In the genomic region with DNA sequence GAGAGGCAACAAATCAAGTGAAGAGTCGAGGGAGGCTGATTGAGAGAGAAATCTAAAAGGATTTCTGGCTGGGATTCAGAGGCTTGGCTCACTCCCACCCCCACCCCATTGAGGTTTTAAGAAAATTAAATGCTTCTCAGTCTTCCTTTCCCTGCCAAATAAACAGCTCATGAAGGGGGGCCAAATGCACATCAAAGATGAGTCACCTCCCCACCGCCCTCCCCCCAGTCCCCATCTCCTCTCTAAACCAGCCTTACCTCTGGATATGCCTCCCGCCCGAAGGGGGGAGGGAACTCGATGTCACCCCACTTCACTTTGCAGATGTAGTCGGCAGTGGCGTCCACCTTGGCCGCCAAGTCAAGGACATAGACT, we compare ENCODE assay signal across 15 cellular contexts. TPM values are rescaled to one million over a fixed set of nuclear protein-coding genes. Genes with fewer than 3 reads are reported as not detected.
DNase-seq lines count a peak whose midpoint lies in the region; ATAC-seq and TF ChIP-seq lines count a peak whose summit lies in the region.
"Had no signal": no experiment of that assay in that cellular context is flagged by ENCODE, and none has a peak within 500 bp of the region (broad histone marks: within the 10 kb centered on the region; RNA-seq: fewer than 3 reads in every experiment).

No MANE protein-coding gene starts in this region.

- peak overlapping the region; percentile 94 for H3K27ac ChIP-seq in ACC112 (ENCODE audit: low read depth, low read length)
- H3K27ac ChIP-seq in HEK293 (ENCODE audit: extremely low read depth, low read depth, low read length): no peak overlapping the region
- H3K27ac ChIP-seq in adrenal gland: peak overlapping the region in 2 of 5 donors; percentile 13 to 48
- peak overlapping the region; percentile 97 for H3K27ac ChIP-seq in mesenchymal stem cell (ENCODE audit: low read length, poor library complexity, severe bottlenecking)

- H3K9ac ChIP-seq in mesenchymal stem cell (ENCODE audit: low read length): peak overlapping the region; percentile 68

- intact Hi-C loops in adrenal gland (cut with DNase I): no loop called here

- peaks cover 18% of the 10 kb centered on the region for H3K79me2 ChIP-seq in ACC112 (ENCODE audit: control insufficient read depth, insufficient read depth, low read length, unreplicated experiment)

- 45 to 52% (median 47%) methylated on average over 5 to 8 of the region's 8 CpGs for WGBS in adrenal gland, 4 donors
- 77% methylated on average over 8 of the region's 8 CpGs for WGBS in mesenchymal stem cell

- H2BK12ac ChIP-seq in mesenchymal stem cell (ENCODE audit: low read length in 2 of 2): no peak overlapping the region

- TF ChIP-seq POLR2A in adrenal gland (IDR thresholded peaks at IDR 0.05): no peak

- H3K79me1 ChIP-seq in mesenchymal stem cell (replicated peaks; ENCODE audit: low read length, poor library complexity, severe bottlenecking): peaks cover 19% of the 10 kb centered on the region

- no peak overlapping the region for H2BK15ac ChIP-seq in mesenchymal stem cell (ENCODE audit: low read depth, poor library complexity, severe bottlenecking)

- peak overlapping the region; percentile 73 for H2AK5ac ChIP-seq in mesenchymal stem cell (ENCODE audit: low read length, severe bottlenecking)

- H3K27me3 ChIP-seq in ACC112 (ENCODE audit: insufficient read depth, low read length): no peaks in the 10 kb centered on the region
- no peaks in the 10 kb centered on the region for H3K27me3 ChIP-seq in adrenal gland
- no peaks in the 10 kb centered on the region for H3K27me3 ChIP-seq in mesenchymal stem cell (ENCODE audit: control insufficient read depth in 1 of 2, insufficient read depth in 1 of 2, low read length in 2 of 2)

- peak in 4 of 7 donors; percentile 40 to 60 (median 50) for DNase-seq in adrenal gland
- DNase-seq in mesenchymal stem cell: peak; percentile 37
- no peak for DNase-seq in SKM-1 (lab: John Stamatoyannopoulos, UW; ENCODE audit: unreplicated experiment)
- no peak for DNase-seq in HuH-7 (ENCODE audit: low spot score)
- no peak for DNase-seq in RPMI8226
- DNase-seq: activated CD4-positive, alpha-beta T cell treated with anti-CD3 and anti-CD28 coated beads for 36 hours; activated naive CD4-positive, alpha-beta T cell treated with Interleukin-2 at 50 U/mL for 16 hours; effector memory CD8-positive, alpha-beta T cell; naive thymus-derived CD4-positive, alpha-beta T cell; NCI-H2029 treated with DMSO at 0.1 percent for 48 hours; SHP77 treated with DMSO at 0.1 percent for 48 hours; stimulated activated CD4-positive, alpha-beta T cell treated with anti-CD3 and anti-CD28 coated beads, Interleukin-2, amount 100 ng/mL, for 24 hours had no signal

- no peak overlapping the region for H3K23ac ChIP-seq in mesenchymal stem cell (ENCODE audit: low read length in 2 of 2)

- no peak overlapping the region for H3K4ac ChIP-seq in mesenchymal stem cell (ENCODE audit: low read depth in 1 of 2, low read length in 2 of 2)

- POLR2A ChIA-PET in HEK293 (lab: Yijun Ruan, JAX): interaction anchor here (0.6 to 4.6 kb wide), 2 partner anchors 11 to 212 kb away, joined by 4 to 26 read pairs; a partner anchor contains a TSS

- no peak overlapping the region for H2BK120ac ChIP-seq in mesenchymal stem cell (ENCODE audit: low read depth, low read length)

- TF ChIP-seq CTCF in HEK293 (tag by site-specific recombination; IDR thresholded peaks at IDR 0.05): no peak
- no peak for TF ChIP-seq CTCF in adrenal gland (IDR thresholded peaks at IDR 0.05)

- no peak overlapping the region for H3K18ac ChIP-seq in mesenchymal stem cell (ENCODE audit: low read depth in 1 of 2, low read length in 2 of 2)

- H3K4me2 ChIP-seq in mesenchymal stem cell (ENCODE audit: low read length, poor library complexity, severe bottlenecking): no peak overlapping the region

- H3K4me1 ChIP-seq in ACC112 (ENCODE audit: control insufficient read depth, insufficient read depth, low read length, unreplicated experiment): peaks cover 54% of the 10 kb centered on the region
- H3K4me1 ChIP-seq in HEK293 (ENCODE audit: control insufficient read depth, insufficient read depth, low read length): no peaks in the 10 kb centered on the region
- H3K4me1 ChIP-seq in adrenal gland (replicated peaks in 1 of 2): peaks cover 0 to 4% of the 10 kb centered on the region in 2 donors
- H3K4me1 ChIP-seq in mesenchymal stem cell (ENCODE audit: control insufficient read depth, insufficient read depth, low read depth, low read length): peaks cover 50% of the 10 kb centered on the region

- no peak for ATAC-seq in HG03135 (IDR thresholded peaks at IDR 0.05; ENCODE audit: unreplicated experiment)
- ATAC-seq: activated CD4-positive, alpha-beta T cell treated with anti-CD3 and anti-CD28 coated beads for 36 hours; effector memory CD8-positive, alpha-beta T cell; naive thymus-derived CD4-positive, alpha-beta T cell had no signal

- no peak overlapping the region for H3K14ac ChIP-seq in mesenchymal stem cell (ENCODE audit: low read length in 2 of 2)

- H3K9me3 ChIP-seq in HEK293 (ENCODE audit: control insufficient read depth, insufficient read depth, low read depth, low read length): no peaks in the 10 kb centered on the region
- H3K9me3 ChIP-seq in adrenal gland (replicated peaks in 1 of 3): no peaks in the 10 kb centered on the region
- no peaks in the 10 kb centered on the region for H3K9me3 ChIP-seq in mesenchymal stem cell (ENCODE audit: control insufficient read depth, low read length)

- peak overlapping the region; percentile 92 for H2BK5ac ChIP-seq in mesenchymal stem cell (ENCODE audit: low read depth, low read length, poor library complexity, severe bottlenecking)

- H3K36me3 ChIP-seq in ACC112 (ENCODE audit: insufficient read depth, low read length) (peaks cover 52% of the 10 kb centered on the region), HEK293 (ENCODE audit: control insufficient read depth in 2 of 2, insufficient read depth in 1 of 2, low read length in 2 of 2) (peaks cover 63 to 97% of the 10 kb centered on the region in 2 experiments), adrenal gland (replicated peaks in 1 of 2) (peaks cover 0 to 74% of the 10 kb centered on the region in 2 donors), mesenchymal stem cell (ENCODE audit: control insufficient read depth in 1 of 2, insufficient read depth in 2 of 2, low read depth in 1 of 2, low read length in 2 of 2) (peaks cover 81 to 91% of the 10 kb centered on the region in 2 experiments)

- no peak overlapping the region; the same call in 1 of the 2 replicates for H3K4me3 ChIP-seq in ACC112 (ENCODE audit: low read depth, low read length)
- no peak overlapping the region for H3K4me3 ChIP-seq in HEK293 (ENCODE audit: low read depth, low read length)
- no peak overlapping the region for H3K4me3 ChIP-seq in adrenal gland
- peak overlapping the region in 1 of 2 experiments; percentile 29 for H3K4me3 ChIP-seq in mesenchymal stem cell (ENCODE audit: insufficient read depth in 1 of 2, low read depth in 1 of 2, low read length in 2 of 2)

- H4K91ac ChIP-seq in mesenchymal stem cell (ENCODE audit: low read length): no peak overlapping the region

- no peak overlapping the region for H4K8ac ChIP-seq in mesenchymal stem cell (ENCODE audit: low read length)

- CTCF ChIA-PET in HEK293 (lab: Yijun Ruan, JAX): interaction anchor here (0.6 kb wide), 1 partner anchor 53 kb away, joined by 4 read pairs; no protein-coding TSS in a partner anchor

- H2AFZ ChIP-seq in ACC112 (ENCODE audit: low read length, unreplicated experiment): no peak overlapping the region
- no peak overlapping the region for H2AFZ ChIP-seq in mesenchymal stem cell (ENCODE audit: low read depth, low read length)

TF ChIP-seq in HEK293, 187 proteins besides CTCF, POLR2A, EP300 and RAD21:
- TF ChIP-seq ZNF133 (tag by site-specific recombination; IDR thresholded peaks at IDR 0.05) (no peak), WT1 (tag by site-specific recombination; IDR thresholded peaks at IDR 0.05) (peak; percentile 54), FEZF1 (tag by site-specific recombination; IDR thresholded peaks at IDR 0.05) (peak; percentile 65)
- TF ChIP-seq, protein P1, sequence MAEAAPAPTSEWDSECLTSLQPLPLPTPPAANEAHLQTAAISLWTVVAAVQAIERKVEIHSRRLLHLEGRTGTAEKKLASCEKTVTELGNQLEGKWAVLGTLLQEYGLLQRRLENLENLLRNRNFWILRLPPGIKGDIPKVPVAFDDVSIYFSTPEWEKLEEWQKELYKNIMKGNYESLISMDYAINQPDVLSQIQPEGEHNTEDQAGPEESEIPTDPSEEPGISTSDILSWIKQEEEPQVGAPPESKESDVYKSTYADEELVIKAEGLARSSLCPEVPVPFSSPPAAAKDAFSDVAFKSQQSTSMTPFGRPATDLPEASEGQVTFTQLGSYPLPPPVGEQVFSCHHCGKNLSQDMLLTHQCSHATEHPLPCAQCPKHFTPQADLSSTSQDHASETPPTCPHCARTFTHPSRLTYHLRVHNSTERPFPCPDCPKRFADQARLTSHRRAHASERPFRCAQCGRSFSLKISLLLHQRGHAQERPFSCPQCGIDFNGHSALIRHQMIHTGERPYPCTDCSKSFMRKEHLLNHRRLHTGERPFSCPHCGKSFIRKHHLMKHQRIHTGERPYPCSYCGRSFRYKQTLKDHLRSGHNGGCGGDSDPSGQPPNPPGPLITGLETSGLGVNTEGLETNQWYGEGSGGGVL (tag by site-specific recombination; IDR thresholded peaks at IDR 0.05): 0 out of 2 replicates have a peak, but pooled peaks have one; percentile 13

RNA-seq across cellular contexts. Expression of a gene that starts 11.6 kb away (rescaled TPM):
- 100 to 1,000 TPM in 1 of 8 donors, 10 to 100 TPM in 7; 61.8 to 166 (median 74.0) TPM for total RNA-seq in adrenal gland
- polyA plus RNA-seq in adrenal gland: 100 to 1,000 TPM in 1 of 3 donors, 10 to 100 TPM in 2; 18.0 to 132 (median 22.7) TPM
- 188 TPM for polyA plus RNA-seq in mesenchymal stem cell (2013, experiment 1 of 2)
- polyA plus RNA-seq in mesenchymal stem cell (2013, experiment 2 of 2): 182 TPM

RNA-seq across cellular contexts. Expression of a gene that starts 23.2 kb away (rescaled TPM):
- under 1 TPM in 7 of 8 donors, not detected in 1; 0.39 to 0.68 (median 0.42) TPM for total RNA-seq in adrenal gland
- 1 to 10 TPM; 1.2 to 3.5 (median 1.3) TPM for polyA plus RNA-seq in adrenal gland
- polyA plus RNA-seq in mesenchymal stem cell (2013, experiment 1 of 2): 1.0 TPM
- 0.51 TPM for polyA plus RNA-seq in mesenchymal stem cell (2013, experiment 2 of 2)

RNA-seq across cellular contexts. Expression of a gene that starts 41.9 kb away (rescaled TPM):
- 10 to 100 TPM; 14.7 to 42.9 (median 23.6) TPM for total RNA-seq in adrenal gland
- 1 to 10 TPM in 1 of 3 donors, under 1 TPM in 2; 0.17 to 3.2 (median 0.97) TPM for polyA plus RNA-seq in adrenal gland
- 2.7 TPM for polyA plus RNA-seq in mesenchymal stem cell (2013, experiment 1 of 2)
- 2.6 TPM for polyA plus RNA-seq in mesenchymal stem cell (2013, experiment 2 of 2)

RNA-seq across cellular contexts. Expression of a gene that starts 59.4 kb away (rescaled TPM):
- total RNA-seq in adrenal gland: 10 to 100 TPM; 60.6 to 78.5 (median 72.0) TPM
- 10 to 100 TPM; 27.9 to 44.6 (median 34.2) TPM for polyA plus RNA-seq in adrenal gland
- polyA plus RNA-seq in mesenchymal stem cell (2013, experiment 1 of 2): 51.3 TPM
- polyA plus RNA-seq in mesenchymal stem cell (2013, experiment 2 of 2): 50.8 TPM

Comparison
In these comparisons a context has a peak if more than half of its experiments do, and no peak if none do; other contexts are left out.
1. DNase-seq: peak in adrenal gland (4 of 7) and mesenchymal stem cell (single experiment); none in SKM-1 (single experiment), HuH-7 (single experiment) and RPMI8226 (single experiment).